In the genomic region with DNA sequence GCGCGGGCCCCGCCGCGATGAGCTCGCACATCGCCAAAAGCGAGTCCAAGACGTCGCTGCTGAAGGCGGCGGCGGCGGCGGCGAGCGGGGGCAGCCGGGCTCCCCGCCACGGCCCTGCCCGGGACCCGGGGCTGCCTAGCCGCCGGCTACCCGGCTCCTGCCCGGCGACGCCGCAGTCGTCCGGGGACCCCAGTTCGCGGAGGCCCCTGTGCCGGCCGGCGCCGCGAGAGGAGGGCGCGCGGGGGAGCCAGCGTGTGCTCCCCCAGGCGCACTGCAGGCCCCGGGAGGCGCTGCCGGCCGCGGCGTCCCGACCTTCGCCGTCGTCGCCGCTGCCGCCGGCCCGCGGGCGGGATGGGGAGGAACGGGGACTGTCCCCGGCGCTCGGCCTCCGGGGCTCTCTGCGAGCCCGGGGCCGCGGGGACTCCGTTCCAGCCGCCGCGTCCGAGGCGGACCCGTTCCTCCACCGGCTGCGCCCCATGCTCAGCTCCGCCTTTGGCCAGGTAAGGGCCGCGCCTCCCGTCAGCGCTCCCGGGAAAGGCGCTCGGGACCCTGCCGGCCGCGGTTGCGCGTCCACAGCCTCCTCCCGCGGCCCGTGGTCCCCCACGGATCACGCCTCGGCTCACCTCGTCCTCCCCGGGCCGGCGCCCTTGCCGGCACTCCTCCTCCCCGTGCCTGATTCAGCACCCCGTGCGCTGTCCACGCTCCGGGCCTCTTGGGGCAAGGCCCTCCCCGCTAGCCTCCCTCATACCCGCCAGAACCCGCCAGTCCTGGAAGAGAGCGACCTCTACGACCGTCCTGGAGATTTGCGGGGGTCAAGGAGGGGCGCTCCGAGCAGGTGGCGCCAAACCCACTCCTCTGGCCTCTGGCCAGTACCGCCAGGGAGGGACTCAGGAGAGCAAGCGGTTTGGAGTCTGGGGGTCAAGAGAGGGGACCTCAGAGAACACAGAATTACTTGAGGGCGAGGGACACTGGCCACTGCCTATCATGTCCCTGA, we compare ENCODE assay signal across 1 cellular context.
TF ChIP-seq lines count a peak whose summit lies in the region.

No MANE protein-coding gene starts in this region.

TF ChIP-seq in SK-N-SH, 30 proteins besides CTCF, POLR2A, EP300 and RAD21:
- TF ChIP-seq REST (IDR thresholded peaks at IDR 0.05; ENCODE audit: low read depth, low read length): peak; percentile 96
- no peak for TF ChIP-seq GABPA (IDR thresholded peaks at IDR 0.05; ENCODE audit: low read depth)
- TF ChIP-seq IRF3 (IDR thresholded peaks at IDR 0.05; ENCODE audit: low read depth, low read length): no peak
TF ChIP-seq in SK-N-SH: peak in this region for 1.
